Comparison of ENCODE assay signal across 24 cellular contexts in the genomic region with DNA sequence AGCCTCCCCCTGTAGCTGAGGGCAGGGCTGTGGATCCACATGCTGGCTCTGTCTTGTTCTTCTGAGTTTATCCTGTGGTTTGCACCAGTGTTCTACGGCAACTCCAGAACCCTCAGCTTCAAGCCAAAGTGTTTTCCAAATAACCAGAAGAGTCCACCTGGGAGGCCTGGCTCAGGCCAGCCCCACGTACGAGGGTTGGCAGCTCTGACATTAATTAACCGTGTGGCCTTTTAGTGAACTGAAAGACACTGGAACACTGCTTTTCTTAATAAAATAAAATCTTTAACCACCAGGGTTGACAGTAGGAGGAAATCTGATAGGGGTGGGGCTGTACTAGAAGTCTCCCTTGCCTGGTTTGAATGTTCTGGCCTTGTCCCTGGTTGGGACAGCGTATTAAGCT.
"Had no signal": no experiment of that assay in that cellular context is flagged by ENCODE, and none has a peak within 500 bp of the region (broad histone marks: within the 10 kb centered on the region; RNA-seq: fewer than 3 reads in every experiment).

No MANE protein-coding gene starts in this region.

- H3K36me3 ChIP-seq: Peyer's patch had no signal

- H3K27ac Mint-ChIP-seq: activated CD4-positive, alpha-beta T cell treated with anti-CD3 and anti-CD28 coated beads for 36 hours; activated CD4-positive, alpha-beta T cell treated with anti-CD3 and anti-CD28 coated beads, Interleukin-2, amount 10 ng/mL, durations not matched to agents 7 days and 5 days; activated CD8-positive, alpha-beta T cell treated with anti-CD3 and anti-CD28 coated beads, Interleukin-2, amount 10 ng/mL, durations not matched to agents 7 days and 5 days; activated naive CD4-positive, alpha-beta T cell treated with anti-CD3 and anti-CD28 coated beads, Interleukin-2, amount 50 U/mL, for 24 hours; activated naive CD8-positive, alpha-beta T cell treated with anti-CD3 and anti-CD28 coated beads, Interleukin-2, amount 10 ng/mL, durations not matched to agents 7 days and 5 days; activated T-cell treated with anti-CD3 and anti-CD28 coated beads, Interleukin-2, amount 50 U/mL, for 24 hours; activated T-helper 2 cell treated with anti-CD3 and anti-CD28 coated beads, Interferon-gamma antibody, Interleukin-2, Interleukin-4, amounts not matched to agents 10 μg/mL and 5 μg/mL and 100 μg/mL, durations not matched to agents 14 hours and 24 hours and 36 hours; brain had no signal

- H3K36me3 Mint-ChIP-seq: activated naive CD4-positive, alpha-beta T cell treated with anti-CD3 and anti-CD28 coated beads, Interleukin-2, amount 50 U/mL, for 24 hours; activated naive CD8-positive, alpha-beta T cell treated with anti-CD3 and anti-CD28 coated beads, Interleukin-2, amount 10 ng/mL, durations not matched to agents 7 days and 5 days; brain had no signal

- H3K4me3 Mint-ChIP-seq: activated CD4-positive, alpha-beta T cell treated with anti-CD3 and anti-CD28 coated beads for 36 hours; activated CD4-positive, alpha-beta T cell treated with anti-CD3 and anti-CD28 coated beads, Interleukin-2, amount 10 ng/mL, durations not matched to agents 7 days and 5 days; activated CD8-positive, alpha-beta T cell treated with anti-CD3 and anti-CD28 coated beads, Interleukin-2, amount 10 ng/mL, durations not matched to agents 7 days and 5 days; activated naive CD4-positive, alpha-beta T cell treated with anti-CD3 and anti-CD28 coated beads, Interleukin-2, amount 50 U/mL, for 24 hours; activated naive CD8-positive, alpha-beta T cell treated with anti-CD3 and anti-CD28 coated beads, Interleukin-2, amount 10 ng/mL, durations not matched to agents 7 days and 5 days; activated T-cell treated with anti-CD3 and anti-CD28 coated beads, Interleukin-2, amount 50 U/mL, for 24 hours; brain had no signal

- H3K27me3 ChIP-seq: Peyer's patch had no signal

- H3K27ac ChIP-seq: Peyer's patch had no signal

- H3K9me3 ChIP-seq: Peyer's patch had no signal

- H3K9me3 Mint-ChIP-seq: activated CD4-positive, alpha-beta T cell treated with anti-CD3 and anti-CD28 coated beads, Interleukin-2, amount 10 ng/mL, durations not matched to agents 7 days and 5 days; activated naive CD4-positive, alpha-beta T cell treated with anti-CD3 and anti-CD28 coated beads, Interleukin-2, amount 50 U/mL, for 24 hours; activated naive CD8-positive, alpha-beta T cell treated with anti-CD3 and anti-CD28 coated beads, Interleukin-2, amount 10 ng/mL, durations not matched to agents 7 days and 5 days; activated T-cell treated with anti-CD3 and anti-CD28 coated beads, Interleukin-2, amount 50 U/mL, for 24 hours; activated T-helper 2 cell treated with anti-CD3 and anti-CD28 coated beads, Interferon-gamma antibody, Interleukin-2, Interleukin-4, amounts not matched to agents 10 μg/mL and 5 μg/mL and 100 μg/mL, durations not matched to agents 14 hours and 24 hours and 36 hours had no signal

- DNase-seq: activated CD4-positive, alpha-beta T cell treated with anti-CD3 and anti-CD28 coated beads for 36 hours; activated CD4-positive, alpha-beta T cell treated with anti-CD3 and anti-CD28 coated beads, Interleukin-2, amount 10 ng/mL, durations not matched to agents 7 days and 5 days; activated CD4-positive, alpha-beta T cell treated with anti-CD3 and anti-CD28 coated beads, Interleukin-2, amount 50 U/mL, for 48 hours; activated CD8-positive, alpha-beta T cell treated with anti-CD3 and anti-CD28 coated beads, Interleukin-2, amount 10 ng/mL, durations not matched to agents 7 days and 5 days; activated gamma-delta T cell; activated naive CD4-positive, alpha-beta T cell treated with Interleukin-2 at 50 U/mL for 16 hours; activated naive CD8-positive, alpha-beta T cell treated with anti-CD3 and anti-CD28 coated beads, Interleukin-2, amount 10 ng/mL, durations not matched to agents 7 days and 5 days; activated T-cell treated with anti-CD3 and anti-CD28 coated beads, Interleukin-2, amount 50 U/mL, for 24 hours; NCI-H1105; NCI-H1417 treated with DMSO at 0.1 percent for 48 hours; NCI-H187 treated with DMSO at 0.1 percent for 48 hours; NCI-H524 treated with DMSO at 0.1 percent for 48 hours; NCI-H748 treated with DMSO at 0.1 percent for 48 hours; NK-92 treated with Interleukin-12 subunit alpha and Interleukin-12 subunit beta, amount 100 ng/mL, for 24 hours; PC-3; Peyer's patch; RPMI8226; SHP77 treated with DMSO at 0.1 percent for 48 hours; SW 1271; T1000 had no signal

- ATAC-seq: activated CD4-positive, alpha-beta T cell treated with anti-CD3 and anti-CD28 coated beads for 36 hours; activated CD4-positive, CD25-positive, alpha-beta regulatory T cell treated with anti-CD3 and anti-CD28 coated beads, Interleukin-2, amount 50 U/mL, for 24 hours; activated CD8-positive, alpha-beta T cell treated with anti-CD3 and anti-CD28 coated beads, Interleukin-2, amount 10 ng/mL, durations not matched to agents 7 days and 5 days; PC-3 had no signal

- H3K4me3 ChIP-seq: Peyer's patch had no signal

- H3K27me3 Mint-ChIP-seq: activated CD4-positive, alpha-beta T cell treated with anti-CD3 and anti-CD28 coated beads for 36 hours; activated T-cell treated with anti-CD3 and anti-CD28 coated beads, Interleukin-2, amount 50 U/mL, for 24 hours had no signal
